In the genomic region with DNA sequence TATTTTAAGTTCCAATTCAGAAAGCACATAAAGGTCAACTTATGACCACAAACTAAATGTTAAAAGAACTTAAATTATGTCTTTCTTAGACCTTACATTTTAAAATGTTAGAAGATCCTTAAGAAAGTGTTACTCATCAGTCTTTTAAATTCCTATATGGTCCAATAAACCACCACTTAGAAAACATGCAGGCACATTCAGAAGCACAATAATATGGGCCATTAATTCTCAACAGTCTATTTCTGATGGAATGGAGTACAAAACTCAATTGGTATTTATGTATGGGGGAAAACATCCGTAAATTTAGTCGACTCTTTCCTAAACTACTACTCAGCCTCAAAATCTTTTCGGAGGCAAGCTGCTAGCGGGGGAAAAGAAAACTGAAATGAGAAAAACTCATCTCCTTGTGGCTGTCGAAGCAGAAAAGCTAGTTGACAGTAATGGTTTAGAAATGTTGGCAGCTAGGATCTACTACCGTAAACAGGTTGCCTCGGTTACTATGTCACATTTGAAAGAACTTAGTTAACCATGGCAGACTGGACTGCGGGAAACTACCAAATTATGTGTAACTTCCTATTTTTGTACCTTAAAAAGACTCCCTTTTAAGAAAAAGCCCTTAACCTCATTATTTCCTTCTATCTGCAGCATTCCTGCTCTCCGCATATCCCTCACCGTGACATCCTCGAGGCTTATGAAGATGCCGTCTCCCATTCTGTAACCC, we compare ENCODE assay signal across 8 cellular contexts. TPM values are rescaled to one million over a fixed set of nuclear protein-coding genes. Genes with fewer than 3 reads are reported as not detected.
A peak's percentile ranks its signal among the peaks of the same experiment; 100 is the strongest.
DNase-seq lines count a peak whose midpoint lies in the region; ATAC-seq and TF ChIP-seq lines count a peak whose summit lies in the region.

No MANE protein-coding gene starts in this region.

- intact Hi-C loops in left ventricle myocardium inferior (cut with micrococcal nuclease) (no loop called here), gastrocnemius medialis (cut with DNase I; ENCODE audit: low total_unique reads) (loop anchor here (2.0 to 5.0 kb wide), 6 partner anchors 111 to 1683 kb away; a partner anchor contains a TSS)

- ATAC-seq in activated CD8-positive, alpha-beta T cell treated with anti-CD3 and anti-CD28 coated beads, Interleukin-2, amount 10 ng/mL, durations not matched to agents 7 days and 5 days = no peak
- no peak for ATAC-seq in gastrocnemius medialis
- ATAC-seq in HG03097 (IDR thresholded peaks at IDR 0.05; ENCODE audit: low FRiP score, unreplicated experiment) = no peak

- H3K9me3 Mint-ChIP-seq in activated CD8-positive, alpha-beta T cell treated with anti-CD3 and anti-CD28 coated beads, Interleukin-2, amount 10 ng/mL, durations not matched to agents 7 days and 5 days (ENCODE audit: insufficient read depth) = no peaks in the 10 kb centered on the region

- TF ChIP-seq CTCF in left ventricle myocardium inferior (IDR thresholded peaks at IDR 0.05; ENCODE audit: borderline replicate concordance) (no peak), gastrocnemius medialis (IDR thresholded peaks at IDR 0.05 in 4 of 5, conservative IDR thresholded peaks at IDR 0.05 in 1 of 5) (no peak)

- POLR2A ChIA-PET in activated CD8-positive, alpha-beta T cell treated with anti-CD3 and anti-CD28 coated beads, Interleukin-2, amount 10 ng/mL, durations not matched to agents 7 days and 5 days (lab: Charles Lee) = interaction anchor here (0.6 to 1.4 kb wide), 4 partner anchors 12 to 158 kb away, joined by 3 to 4 read pairs (median 3); no protein-coding TSS in a partner anchor

- H3K27me3 Mint-ChIP-seq in activated CD8-positive, alpha-beta T cell treated with anti-CD3 and anti-CD28 coated beads, Interleukin-2, amount 10 ng/mL, durations not matched to agents 7 days and 5 days (ENCODE audit: low read depth) = no peaks in the 10 kb centered on the region

- no peaks in the 10 kb centered on the region for H3K27me3 ChIP-seq in left ventricle myocardium inferior (ENCODE audit: low read depth)
- H3K27me3 ChIP-seq in gastrocnemius medialis = no peaks in the 10 kb centered on the region

- no peak for TF ChIP-seq POLR2A in gastrocnemius medialis (IDR thresholded peaks at IDR 0.05)

- peaks cover 45% of the 10 kb centered on the region for H3K4me1 Mint-ChIP-seq in activated CD8-positive, alpha-beta T cell treated with anti-CD3 and anti-CD28 coated beads, Interleukin-2, amount 10 ng/mL, durations not matched to agents 7 days and 5 days (ENCODE audit: low read depth)

- H3K27ac ChIP-seq in left ventricle myocardium inferior (replicated peaks) (peak overlapping the region; percentile 98), gastrocnemius medialis (peak overlapping the region; percentile 93 to 99 (median 98))

- peaks cover 4% of the 10 kb centered on the region for H3K36me3 Mint-ChIP-seq in activated CD8-positive, alpha-beta T cell treated with anti-CD3 and anti-CD28 coated beads, Interleukin-2, amount 10 ng/mL, durations not matched to agents 7 days and 5 days (ENCODE audit: low read depth)

- in situ Hi-C loops in KBM-7 (cut with MboI; ENCODE audit: low pct_unique_long_range_greater_than_20kb, low sequenced_read_pairs) = loop anchor here (25.0 kb wide), 1 partner anchor 168 kb away; no protein-coding TSS in a partner anchor
- in situ Hi-C loops in gastrocnemius medialis (cut with MboI; ENCODE audit: low sequenced_read_pairs in 4 of 4) = loop anchor here (5.0 to 25.0 kb wide), 5 partner anchors 159 to 1219 kb away; a partner anchor contains a TSS

- no peaks in the 10 kb centered on the region for H3K9me3 ChIP-seq in left ventricle myocardium inferior (replicated peaks)
- H3K9me3 ChIP-seq in gastrocnemius medialis = no peaks in the 10 kb centered on the region

- CTCF ChIA-PET in activated CD8-positive, alpha-beta T cell treated with anti-CD3 and anti-CD28 coated beads, Interleukin-2, amount 10 ng/mL, durations not matched to agents 7 days and 5 days (lab: Charles Lee) = interaction anchor here (1.6 to 9.1 kb wide), 2 partner anchors 12 to 13 kb away, joined by 3 to 136 read pairs; no protein-coding TSS in a partner anchor

- H3K27ac Mint-ChIP-seq in activated CD8-positive, alpha-beta T cell treated with anti-CD3 and anti-CD28 coated beads, Interleukin-2, amount 10 ng/mL, durations not matched to agents 7 days and 5 days = peak overlapping the region; percentile 93

- H3K4me1 ChIP-seq in left ventricle myocardium inferior (peaks cover 66% of the 10 kb centered on the region), gastrocnemius medialis (peaks cover 25 to 36% of the 10 kb centered on the region in 2 donors)

- DNase-seq in DMS114 treated with DMSO at 0.1 percent for 48 hours (lab: John Stamatoyannopoulos, UW; ENCODE audit: unreplicated experiment) (peak; percentile 17), KBM-7 (peak; percentile 60), left ventricle myocardium inferior (no peak), gastrocnemius medialis (no peak), nucleus accumbens (lab: John Stamatoyannopoulos, UW) (no peak), HuH-7.5 (ENCODE audit: low spot score) (no peak)
- no peak for DNase-seq in activated CD8-positive, alpha-beta T cell treated with anti-CD3 and anti-CD28 coated beads, Interleukin-2, amount 10 ng/mL, durations not matched to agents 7 days and 5 days

- H3K36me3 ChIP-seq in left ventricle myocardium inferior (peaks cover 7% of the 10 kb centered on the region), gastrocnemius medialis (peaks cover 0 to 7% of the 10 kb centered on the region in 2 donors)

- H3K4me3 Mint-ChIP-seq in activated CD8-positive, alpha-beta T cell treated with anti-CD3 and anti-CD28 coated beads, Interleukin-2, amount 10 ng/mL, durations not matched to agents 7 days and 5 days = peak overlapping the region; percentile 99

- H3K4me3 ChIP-seq in left ventricle myocardium inferior = peak overlapping the region; percentile 79
- H3K4me3 ChIP-seq in gastrocnemius medialis = peak overlapping the region; percentile 75 to 99 (median 96)

RNA-seq across cellular contexts. Expression of a gene that starts 1.0 kb away (rescaled TPM):
- total RNA-seq in activated CD8-positive, alpha-beta T cell treated with anti-CD3 and anti-CD28 coated beads, Interleukin-2, amount 10 ng/mL, durations not matched to agents 7 days and 5 days = 10 to 100 TPM; 20.5 to 21.4 TPM
- total RNA-seq in left ventricle myocardium inferior (26.1 TPM), gastrocnemius medialis (10 to 100 TPM; 24.9 to 42.8 (median 30.0) TPM)

RNA-seq across cellular contexts. Expression of a gene that starts 1.2 kb away (rescaled TPM):
- 1 to 10 TPM; 2.1 to 2.2 TPM for total RNA-seq in activated CD8-positive, alpha-beta T cell treated with anti-CD3 and anti-CD28 coated beads, Interleukin-2, amount 10 ng/mL, durations not matched to agents 7 days and 5 days
- 7.4 TPM for total RNA-seq in left ventricle myocardium inferior
- total RNA-seq in gastrocnemius medialis = 1 to 10 TPM; 3.4 to 6.2 (median 4.6) TPM

Comparison
In these comparisons a context has a peak if more than half of its experiments do, and no peak if none do; other contexts are left out.
1. DNase-seq: peak in DMS114 treated with DMSO at 0.1 percent for 48 hours (single experiment) and KBM-7 (single experiment); none in activated CD8-positive, alpha-beta T cell treated with anti-CD3 and anti-CD28 coated beads, Interleukin-2, amount 10 ng/mL, durations not matched to agents 7 days and 5 days (single experiment), left ventricle myocardium inferior (single experiment), gastrocnemius medialis (0 of 2), nucleus accumbens (0 of 56) and HuH-7.5 (single experiment).